ENCODE assay signal across 29 cellular contexts in genomic region chrX:97841544-97842179, GRCh38.
"Had no signal": no experiment of that assay in that cellular context is flagged by ENCODE, and none has a peak within 500 bp of the region (broad histone marks: within the 10 kb centered on the region; RNA-seq: fewer than 3 reads in every experiment).

No MANE protein-coding gene starts in this region.

- H3K27ac Mint-ChIP-seq: activated CD4-positive, alpha-beta memory T cell treated with anti-CD3 and anti-CD28 coated beads, Interleukin-2, amount 10 ng/mL, durations not matched to agents 7 days and 5 days; activated CD4-positive, alpha-beta T cell treated with anti-CD3 and anti-CD28 coated beads for 36 hours; activated CD4-positive, alpha-beta T cell treated with anti-CD3 and anti-CD28 coated beads, Interleukin-2, amount 10 ng/mL, durations not matched to agents 24 days and 14 days; activated naive CD4-positive, alpha-beta T cell treated with anti-CD3 and anti-CD28 coated beads, Interleukin-2, amount 10 ng/mL, durations not matched to agents 7 days and 5 days; activated naive CD4-positive, alpha-beta T cell treated with anti-CD3 and anti-CD28 coated beads, Interleukin-2, amount 50 U/mL, for 72 hours; activated naive CD8-positive, alpha-beta T cell treated with anti-CD3 and anti-CD28 coated beads, Interleukin-2, amount 10 ng/mL, durations not matched to agents 7 days and 5 days; activated T-cell treated with anti-CD3 and anti-CD28 coated beads, Interleukin-2, amount 50 U/mL, for 24 hours; activated T-cell treated with anti-CD3 and anti-CD28 coated beads, Interleukin-2, amount 50 U/mL, for 72 hours; brain; dendritic cell treated with granulocyte-macrophage colony-stimulating factor and Interleukin-4, amounts not matched to agents 40 ng/mL and 50 ng/mL, for 4 days; endodermal cell had no signal

- H3K27me3 ChIP-seq: ascending aorta, cardiac muscle cell had no signal

- FAIRE-seq: frontal cortex had no signal

- DNase-seq: activated CD4-positive, alpha-beta memory T cell treated with anti-CD3 and anti-CD28 coated beads, Interleukin-2, amount 10 ng/mL, durations not matched to agents 7 days and 5 days; activated CD4-positive, alpha-beta T cell treated with anti-CD3 and anti-CD28 coated beads for 36 hours; activated CD4-positive, alpha-beta T cell treated with anti-CD3 and anti-CD28 coated beads, Interleukin-2, amount 10 ng/mL, durations not matched to agents 24 days and 14 days; activated CD4-positive, CD25-positive, alpha-beta regulatory T cell; activated CD4-positive, CD25-positive, alpha-beta regulatory T cell treated with anti-CD3 and anti-CD28 coated beads, Interleukin-2, amount 50 U/mL, for 72 hours; activated CD8-positive, alpha-beta memory T cell treated with anti-CD3 and anti-CD28 coated beads, Interleukin-2, amount 50 U/mL, for 48 hours; activated gamma-delta T cell; activated naive CD4-positive, alpha-beta T cell; activated naive CD4-positive, alpha-beta T cell treated with anti-CD3 and anti-CD28 coated beads, Interleukin-2, amount 10 ng/mL, durations not matched to agents 7 days and 5 days; activated naive CD8-positive, alpha-beta T cell treated with anti-CD3 and anti-CD28 coated beads, Interleukin-2, amount 10 ng/mL, durations not matched to agents 7 days and 5 days; activated T-cell treated with anti-CD3 and anti-CD28 coated beads for 4 hours; activated T-cell treated with anti-CD3 and anti-CD28 coated beads, Interleukin-2, amount 50 U/mL, for 24 hours; activated T-cell treated with anti-CD3 and anti-CD28 coated beads, Interleukin-2, amount 50 U/mL, for 72 hours; central memory CD4-positive, alpha-beta T cell; cerebellar nuclear complex; dorsolateral prefrontal cortex; effector memory CD4-positive, alpha-beta T cell; endodermal cell; foreskin fibroblast; T-helper 2 cell had no signal

- H3K4me3 Mint-ChIP-seq: activated CD4-positive, alpha-beta memory T cell treated with anti-CD3 and anti-CD28 coated beads, Interleukin-2, amount 10 ng/mL, durations not matched to agents 7 days and 5 days; activated CD4-positive, alpha-beta T cell treated with anti-CD3 and anti-CD28 coated beads for 36 hours; activated CD4-positive, alpha-beta T cell treated with anti-CD3 and anti-CD28 coated beads, Interleukin-2, amount 10 ng/mL, durations not matched to agents 24 days and 14 days; activated naive CD4-positive, alpha-beta T cell treated with anti-CD3 and anti-CD28 coated beads, Interleukin-2, amount 10 ng/mL, durations not matched to agents 7 days and 5 days; activated naive CD8-positive, alpha-beta T cell treated with anti-CD3 and anti-CD28 coated beads, Interleukin-2, amount 10 ng/mL, durations not matched to agents 7 days and 5 days; activated T-cell treated with anti-CD3 and anti-CD28 coated beads, Interleukin-2, amount 50 U/mL, for 24 hours; activated T-cell treated with anti-CD3 and anti-CD28 coated beads, Interleukin-2, amount 50 U/mL, for 72 hours; brain; dendritic cell treated with granulocyte-macrophage colony-stimulating factor and Interleukin-4, amounts not matched to agents 40 ng/mL and 50 ng/mL, for 4 days; endodermal cell had no signal

- ATAC-seq: activated CD4-positive, alpha-beta T cell treated with anti-CD3 and anti-CD28 coated beads for 36 hours; activated naive CD4-positive, alpha-beta T cell treated with anti-CD3 and anti-CD28 coated beads, Interleukin-2, amount 50 U/mL, for 72 hours; activated T-cell treated with anti-CD3 and anti-CD28 coated beads, Interleukin-2, amount 50 U/mL, for 72 hours; esophagus mucosa had no signal

- H3K36me3 ChIP-seq: ascending aorta, breast epithelium, cardiac muscle cell had no signal

- H3K27me3 Mint-ChIP-seq: activated CD4-positive, alpha-beta memory T cell treated with anti-CD3 and anti-CD28 coated beads, Interleukin-2, amount 10 ng/mL, durations not matched to agents 7 days and 5 days; activated CD4-positive, alpha-beta T cell treated with anti-CD3 and anti-CD28 coated beads for 36 hours; activated CD4-positive, alpha-beta T cell treated with anti-CD3 and anti-CD28 coated beads, Interleukin-2, amount 10 ng/mL, durations not matched to agents 24 days and 14 days; activated naive CD4-positive, alpha-beta T cell treated with anti-CD3 and anti-CD28 coated beads, Interleukin-2, amount 10 ng/mL, durations not matched to agents 7 days and 5 days; activated naive CD8-positive, alpha-beta T cell treated with anti-CD3 and anti-CD28 coated beads, Interleukin-2, amount 10 ng/mL, durations not matched to agents 7 days and 5 days; dendritic cell treated with granulocyte-macrophage colony-stimulating factor and Interleukin-4, amounts not matched to agents 40 ng/mL and 50 ng/mL, for 4 days had no signal

- H3K4me1 Mint-ChIP-seq: activated CD4-positive, alpha-beta memory T cell treated with anti-CD3 and anti-CD28 coated beads, Interleukin-2, amount 10 ng/mL, durations not matched to agents 7 days and 5 days; activated CD4-positive, alpha-beta T cell treated with anti-CD3 and anti-CD28 coated beads for 36 hours; activated CD4-positive, alpha-beta T cell treated with anti-CD3 and anti-CD28 coated beads, Interleukin-2, amount 10 ng/mL, durations not matched to agents 24 days and 14 days; activated naive CD4-positive, alpha-beta T cell treated with anti-CD3 and anti-CD28 coated beads, Interleukin-2, amount 10 ng/mL, durations not matched to agents 7 days and 5 days; activated naive CD8-positive, alpha-beta T cell treated with anti-CD3 and anti-CD28 coated beads, Interleukin-2, amount 10 ng/mL, durations not matched to agents 7 days and 5 days; endodermal cell had no signal

- H3K4me1 ChIP-seq: ascending aorta, breast epithelium had no signal

- H3K27ac ChIP-seq: ascending aorta, breast epithelium, cardiac muscle cell, coronary artery, dorsolateral prefrontal cortex had no signal

- H3K4me3 ChIP-seq: ascending aorta, breast epithelium, cardiac muscle cell, coronary artery, dorsolateral prefrontal cortex had no signal

- H3K36me3 Mint-ChIP-seq: activated naive CD4-positive, alpha-beta T cell treated with anti-CD3 and anti-CD28 coated beads, Interleukin-2, amount 10 ng/mL, durations not matched to agents 7 days and 5 days; activated naive CD4-positive, alpha-beta T cell treated with anti-CD3 and anti-CD28 coated beads, Interleukin-2, amount 50 U/mL, for 72 hours; activated naive CD8-positive, alpha-beta T cell treated with anti-CD3 and anti-CD28 coated beads, Interleukin-2, amount 10 ng/mL, durations not matched to agents 7 days and 5 days had no signal
